In the genomic region with DNA sequence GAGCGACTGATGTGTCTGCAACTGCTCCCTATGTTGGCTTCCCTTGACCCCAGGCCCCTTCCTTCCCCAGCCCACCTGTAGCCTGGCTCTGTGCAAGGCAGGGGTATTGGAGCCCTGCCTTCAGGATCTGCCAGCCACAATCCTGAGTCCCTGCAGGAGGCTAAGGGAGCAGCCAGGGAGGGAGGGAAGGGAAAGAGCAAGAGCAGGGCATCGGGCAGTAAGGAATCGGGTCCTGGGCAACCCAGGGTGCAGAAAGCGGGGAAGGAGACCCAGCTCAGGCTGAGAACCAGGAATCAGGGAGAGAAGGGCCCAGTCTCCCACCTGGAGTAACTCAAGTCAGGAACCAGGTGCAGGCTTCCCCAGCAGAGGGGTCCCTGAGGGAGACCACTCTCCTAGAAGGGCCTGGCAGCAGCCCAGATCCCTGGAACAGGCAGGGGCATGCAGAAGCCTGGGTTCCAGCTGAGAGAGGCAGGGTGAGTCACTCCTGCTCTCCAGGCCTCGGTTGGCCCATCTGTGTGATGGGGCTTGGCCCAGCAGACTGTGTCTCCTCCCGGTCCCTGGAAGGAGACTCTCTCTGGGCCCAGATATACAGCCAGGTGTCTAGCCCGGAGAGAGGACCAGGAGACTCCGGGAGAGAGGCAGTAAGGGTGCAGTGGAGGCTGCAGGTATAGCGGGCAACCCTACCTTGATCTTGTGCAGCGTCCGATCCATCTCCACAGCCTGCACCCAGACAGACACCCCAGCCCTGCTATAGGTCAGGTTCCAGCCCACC, we compare ENCODE assay signal across 9 cellular contexts. TPM values are rescaled to one million over a fixed set of nuclear protein-coding genes. Genes with fewer than 3 reads are reported as not detected.
DNase-seq lines count a peak whose midpoint lies in the region; ATAC-seq and TF ChIP-seq lines count a peak whose summit lies in the region.
"Had no signal": no experiment of that assay in that cellular context is flagged by ENCODE, and none has a peak within 500 bp of the region (broad histone marks: within the 10 kb centered on the region; RNA-seq: fewer than 3 reads in every experiment).

No MANE protein-coding gene starts in this region.

- no peaks in the 10 kb centered on the region for H3K79me1 ChIP-seq in neuronal stem cell (ENCODE audit: low read depth, low read length)

- no peak for TF ChIP-seq CTCF in CD4-positive, alpha-beta T cell (IDR thresholded peaks at IDR 0.05)
- no peak for TF ChIP-seq CTCF in epithelial cell of esophagus (IDR thresholded peaks at IDR 0.05; ENCODE audit: insufficient read depth, low read depth, low read length, missing control alignments)

- H4K91ac ChIP-seq in neuronal stem cell (ENCODE audit: low read depth, low read length, poor library complexity): no peak overlapping the region

- H2AK5ac ChIP-seq in neuronal stem cell (ENCODE audit: low read depth, low read length): peak overlapping the region; percentile 90

- H3K36me3 Mint-ChIP-seq in CD4-positive, alpha-beta T cell (ENCODE audit: low read depth): no peaks in the 10 kb centered on the region

- no peak overlapping the region for H2BK120ac ChIP-seq in neuronal stem cell (ENCODE audit: low read depth, low read length)

- no peaks in the 10 kb centered on the region for H3K36me3 ChIP-seq in neuronal stem cell (replicated peaks in 1 of 2; ENCODE audit: control insufficient read depth in 2 of 2, insufficient read depth in 2 of 2, low read length in 2 of 2)

- H2AFZ ChIP-seq in neuronal stem cell (ENCODE audit: low read length): no peak overlapping the region

- H3K4ac ChIP-seq in neuronal stem cell (ENCODE audit: low read length): no peak overlapping the region

- no peaks in the 10 kb centered on the region for H3K9me3 Mint-ChIP-seq in CD4-positive, alpha-beta T cell

- H3K27me3 ChIP-seq in CD4-positive, alpha-beta T cell (ENCODE audit: control insufficient read depth, insufficient read depth, low read length): no peaks in the 10 kb centered on the region
- H3K27me3 ChIP-seq in neuronal stem cell (ENCODE audit: control insufficient read depth in 3 of 3, insufficient read depth in 3 of 3, low read depth in 1 of 3, low read length in 3 of 3): peaks cover 0 to 35% (median 16%) of the 10 kb centered on the region in 3 experiments

- no peak for ATAC-seq in CD4-positive, alpha-beta T cell (ENCODE audit: poor library complexity)
- ATAC-seq in GM21825 (IDR thresholded peaks at IDR 0.05; ENCODE audit: unreplicated experiment) (no peak), GM21360 (IDR thresholded peaks at IDR 0.05; ENCODE audit: unreplicated experiment) (no peak)

- no peaks in the 10 kb centered on the region for H3K9me3 ChIP-seq in CD4-positive, alpha-beta T cell (ENCODE audit: control insufficient read depth, low read length)
- H3K9me3 ChIP-seq in neuronal stem cell (replicated peaks in 1 of 2; ENCODE audit: control insufficient read depth in 2 of 2, insufficient read depth in 1 of 2, low read depth in 1 of 2, low read length in 2 of 2): no peaks in the 10 kb centered on the region

- H3K27ac Mint-ChIP-seq in CD4-positive, alpha-beta T cell: peak overlapping the region; percentile 20

- H3K4me3 ChIP-seq in epithelial cell of esophagus (ENCODE audit: low read length) (peak overlapping the region; percentile 74), neuronal stem cell (ENCODE audit: low read length in 2 of 2) (peak overlapping the region; percentile 38 to 78)

- H3K9ac ChIP-seq in neuronal stem cell (ENCODE audit: low read depth, low read length, poor library complexity): peak overlapping the region; percentile 70

- peak overlapping the region; percentile 39 for H3K14ac ChIP-seq in neuronal stem cell (ENCODE audit: low read length)

- POLR2A ChIA-PET in CD4-positive, alpha-beta T cell (lab: Charles Lee): interaction anchor here (1.2 to 2.0 kb wide), 2 partner anchors 12 to 55 kb away, joined by 4 to 8 read pairs; no protein-coding TSS in a partner anchor

- peak overlapping the region; percentile 75 for H3K18ac ChIP-seq in neuronal stem cell (ENCODE audit: low read length)

- peak overlapping the region; percentile 84 for H2BK5ac ChIP-seq in neuronal stem cell (ENCODE audit: low read length)

- peak overlapping the region; percentile 70 for H2BK15ac ChIP-seq in neuronal stem cell (ENCODE audit: low read length)

- peak overlapping the region; percentile 52 for H3K23ac ChIP-seq in neuronal stem cell (ENCODE audit: low read depth, low read length, poor library complexity)

- H3K27ac ChIP-seq in CD4-positive, alpha-beta T cell (ENCODE audit: low read depth, low read length): no peak overlapping the region
- H3K27ac ChIP-seq in neuronal stem cell (replicated peaks; ENCODE audit: low read length): no peak overlapping the region

- intact Hi-C loops in CD4-positive, alpha-beta T cell (cut with DNase I, micrococcal nuclease): loop anchor here in 1 of 2 experiments (2.0 kb wide), 1 partner anchor 26 kb away; no protein-coding TSS in a partner anchor

- no peak overlapping the region for H4K8ac ChIP-seq in neuronal stem cell (ENCODE audit: low read depth, low read length)

- H2BK12ac ChIP-seq in neuronal stem cell (ENCODE audit: low read length): no peak overlapping the region

- no peaks in the 10 kb centered on the region for H3K27me3 Mint-ChIP-seq in CD4-positive, alpha-beta T cell

- CTCF ChIA-PET in CD4-positive, alpha-beta T cell (lab: Charles Lee): interaction anchor here (1.3 to 3.1 kb wide), 2 partner anchors 55 to 58 kb away, joined by 5 to 14 read pairs; no protein-coding TSS in a partner anchor

- peaks cover 6 to 13% of the 10 kb centered on the region in 2 donors for H3K4me1 ChIP-seq in neuronal stem cell (ENCODE audit: control insufficient read depth in 2 of 2, insufficient read depth in 1 of 2, low read depth in 1 of 2, low read length in 2 of 2)

- H3K4me2 ChIP-seq in neuronal stem cell (ENCODE audit: insufficient read depth, low read length, poor library complexity, severe bottlenecking): peak overlapping the region; percentile 76

- WGBS in neuronal stem cell (ENCODE audit: extremely low coverage in 2 of 2, insufficient read length in 2 of 2, insufficient replicate concordance in 1 of 2), 2 donors: no CpG with 5 or more reads among the region's 11 CpGs

- H3K4me1 Mint-ChIP-seq in CD4-positive, alpha-beta T cell (ENCODE audit: low read depth): peaks cover 24% of the 10 kb centered on the region

- peak overlapping the region; percentile 88 for H3K4me3 Mint-ChIP-seq in CD4-positive, alpha-beta T cell

- no peak for DNase-seq in CD4-positive, alpha-beta T cell
- peak; percentile 91 for DNase-seq in NCI-H2171 treated with DMSO at 0.1 percent for 48 hours (lab: John Stamatoyannopoulos, UW)
- peak; percentile 39 for DNase-seq in epithelial cell of esophagus (ENCODE audit: low read depth)
- no peak for DNase-seq in neuronal stem cell (ENCODE audit: low spot score)
- no peak for DNase-seq in NCI-H1694 (lab: John Stamatoyannopoulos, UW)
- DNase-seq in putamen (ENCODE audit: low spot score): no peak
- DNase-seq: cortex of kidney had no signal

RNA-seq across cellular contexts. Expression of gene STARD10, which starts 13.4 kb away (rescaled TPM):
- total RNA-seq in CD4-positive, alpha-beta T cell: 10 to 100 TPM; 10.5 to 12.9 TPM
- 19.9 TPM for polyA plus RNA-seq in neuronal stem cell (2013, experiment 1 of 2)
- polyA plus RNA-seq in neuronal stem cell (2013, experiment 2 of 2): 17.9 TPM

RNA-seq across cellular contexts. Expression of gene ARAP1, which starts 28.3 kb away (rescaled TPM):
- total RNA-seq in CD4-positive, alpha-beta T cell: 10 to 100 TPM; 65.7 to 69.8 TPM
- 15.2 TPM for polyA plus RNA-seq in neuronal stem cell (2013, experiment 1 of 2)
- 15.9 TPM for polyA plus RNA-seq in neuronal stem cell (2013, experiment 2 of 2)

RNA-seq across cellular contexts. Expression of gene ATG16L2, which starts 33.7 kb away (rescaled TPM):
- total RNA-seq in CD4-positive, alpha-beta T cell: 10 to 100 TPM; 58.3 to 61.6 TPM
- 18.3 TPM for polyA plus RNA-seq in neuronal stem cell (2013, experiment 1 of 2)
- polyA plus RNA-seq in neuronal stem cell (2013, experiment 2 of 2): 16.1 TPM

Comparison
In these comparisons a context has a peak if more than half of its experiments do, and no peak if none do; other contexts are left out.
1. DNase-seq: peak in NCI-H2171 treated with DMSO at 0.1 percent for 48 hours (single experiment) and epithelial cell of esophagus (single experiment); none in CD4-positive, alpha-beta T cell (0 of 10), neuronal stem cell (single experiment), NCI-H1694 (single experiment) and putamen (single experiment).